Comparison of ENCODE assay signal across 23 cellular contexts in genomic region chr6:111794300-111794699, GRCh38.
A peak's percentile ranks its signal among the peaks of the same experiment; 100 is the strongest.
DNase-seq lines count a peak whose midpoint lies in the region; ATAC-seq lines count a peak whose summit lies in the region.
"Had no signal": no experiment of that assay in that cellular context is flagged by ENCODE, and none has a peak within 500 bp of the region (broad histone marks: within the 10 kb centered on the region; RNA-seq: fewer than 3 reads in every experiment).

No MANE protein-coding gene starts in this region.

- peak overlapping the region; percentile 64 for H3K4me3 ChIP-seq in CD8-positive, alpha-beta memory T cell (ENCODE audit: low read length)
- H3K4me3 ChIP-seq: A549, adrenal gland, prostate gland had no signal

- POLR2A ChIA-PET in activated CD4-positive, alpha-beta T cell treated with anti-CD3 and anti-CD28 coated beads, Interleukin-2, amount 10 ng/mL, durations not matched to agents 7 days and 5 days (lab: Charles Lee) = no interaction called here
- POLR2A ChIA-PET in CD8-positive, alpha-beta memory T cell (lab: Charles Lee) = interaction anchor here (1.1 to 2.5 kb wide), 4 partner anchors 9 to 79 kb away, joined by 3 to 7 read pairs (median 4); partner anchors contain the start of gene FYN
- POLR2A ChIA-PET in naive thymus-derived CD8-positive, alpha-beta T cell (lab: Charles Lee) = interaction anchor here (0.6 to 1.5 kb wide), 3 partner anchors 12 to 158 kb away, joined by 3 to 4 read pairs (median 3); no protein-coding TSS in a partner anchor

- peak overlapping the region; percentile 77 for H3K27ac Mint-ChIP-seq in activated CD4-positive, alpha-beta T cell treated with anti-CD3 and anti-CD28 coated beads, Interleukin-2, amount 10 ng/mL, durations not matched to agents 7 days and 5 days
- peak overlapping the region in 7 of 8 donors; percentile 96 to 99 (median 98) for H3K27ac Mint-ChIP-seq in CD8-positive, alpha-beta memory T cell
- peak overlapping the region; percentile 91 to 97 for H3K27ac Mint-ChIP-seq in activated naive CD4-positive, alpha-beta T cell treated with anti-CD3 and anti-CD28 coated beads, Interleukin-2, amount 50 U/mL, for 72 hours
- H3K27ac Mint-ChIP-seq in naive thymus-derived CD8-positive, alpha-beta T cell = peak overlapping the region; percentile 52 to 97 (median 87)
- H3K27ac Mint-ChIP-seq: dendritic cell treated with granulocyte-macrophage colony-stimulating factor and Interleukin-4, amounts not matched to agents 40 ng/mL and 50 ng/mL, for 4 days had no signal

- no peaks in the 10 kb centered on the region for H3K9me3 Mint-ChIP-seq in activated CD4-positive, alpha-beta T cell treated with anti-CD3 and anti-CD28 coated beads, Interleukin-2, amount 10 ng/mL, durations not matched to agents 7 days and 5 days
- H3K9me3 Mint-ChIP-seq in CD8-positive, alpha-beta memory T cell = peaks cover 0 to 2% (median 0%) of the 10 kb centered on the region in 5 donors
- H3K9me3 Mint-ChIP-seq in activated naive CD4-positive, alpha-beta T cell treated with anti-CD3 and anti-CD28 coated beads, Interleukin-2, amount 50 U/mL, for 72 hours = peaks cover 0 to 4% of the 10 kb centered on the region in 2 donors
- H3K9me3 Mint-ChIP-seq in naive thymus-derived CD8-positive, alpha-beta T cell = no peaks in the 10 kb centered on the region
- H3K9me3 Mint-ChIP-seq: dendritic cell treated with granulocyte-macrophage colony-stimulating factor and Interleukin-4, amounts not matched to agents 40 ng/mL and 50 ng/mL, for 4 days; nephron had no signal

- peaks cover 15% of the 10 kb centered on the region for H3K36me3 Mint-ChIP-seq in activated CD4-positive, alpha-beta T cell treated with anti-CD3 and anti-CD28 coated beads, Interleukin-2, amount 10 ng/mL, durations not matched to agents 7 days and 5 days (ENCODE audit: low read depth)
- peaks cover 0 to 41% (median 0%) of the 10 kb centered on the region in 3 donors for H3K36me3 Mint-ChIP-seq in CD8-positive, alpha-beta memory T cell
- peaks cover 25 to 26% of the 10 kb centered on the region in 2 donors for H3K36me3 Mint-ChIP-seq in activated naive CD4-positive, alpha-beta T cell treated with anti-CD3 and anti-CD28 coated beads, Interleukin-2, amount 50 U/mL, for 72 hours
- H3K36me3 Mint-ChIP-seq in naive thymus-derived CD8-positive, alpha-beta T cell = peaks cover 0 to 6% (median 0%) of the 10 kb centered on the region in 3 donors

- H3K36me3 ChIP-seq in CD8-positive, alpha-beta memory T cell (ENCODE audit: insufficient read depth, low read length) = no peaks in the 10 kb centered on the region
- H3K36me3 ChIP-seq: adrenal gland, prostate gland, vagina, WERI-Rb-1 had no signal

- H3K9me3 ChIP-seq in CD8-positive, alpha-beta memory T cell (ENCODE audit: low read length) = no peaks in the 10 kb centered on the region
- H3K9me3 ChIP-seq: A549, adrenal gland, prostate gland, vagina had no signal

- no peaks in the 10 kb centered on the region for H3K27me3 ChIP-seq in CD8-positive, alpha-beta memory T cell (ENCODE audit: insufficient read depth, low read length, poor library complexity, severe bottlenecking)
- H3K27me3 ChIP-seq: adrenal gland, vagina had no signal

- H3K27ac ChIP-seq in CD8-positive, alpha-beta memory T cell (ENCODE audit: low read depth, low read length) = peak overlapping the region; percentile 70
- H3K27ac ChIP-seq: A549, adrenal gland, C4-2B, prostate gland, vagina, WERI-Rb-1 had no signal

- DNase-seq in activated CD4-positive, alpha-beta T cell treated with anti-CD3 and anti-CD28 coated beads, Interleukin-2, amount 10 ng/mL, durations not matched to agents 7 days and 5 days = no peak
- no peak for DNase-seq in activated CD4-positive, alpha-beta T cell treated with anti-CD3 and anti-CD28 coated beads, Interleukin-2, amount 50 U/mL, for 48 hours
- DNase-seq in CD8-positive, alpha-beta memory T cell = no peak
- no peak for DNase-seq in activated naive CD4-positive, alpha-beta T cell treated with anti-CD3 and anti-CD28 coated beads, Interleukin-2, amount 50 U/mL, for 72 hours (ENCODE audit: low spot score in 2 of 2)
- no peak for DNase-seq in naive thymus-derived CD8-positive, alpha-beta T cell
- DNase-seq in NCI-H2081 (lab: John Stamatoyannopoulos, UW) (no peak), NCI-H2227 (lab: John Stamatoyannopoulos, UW; ENCODE audit: unreplicated experiment) (no peak)
- DNase-seq: adrenal gland; DMS153; foreskin fibroblast; hippocampal formation; NCI-H1417; NCI-H526 treated with DMSO at 0.1 percent for 48 hours; SHP77; stimulated activated CD4-positive, alpha-beta T cell treated with anti-CD3 and anti-CD28 coated beads, Interleukin-2, amount 100 ng/mL, for 48 hours; WERI-Rb-1 had no signal

- peaks cover 71% of the 10 kb centered on the region for H3K4me1 Mint-ChIP-seq in activated CD4-positive, alpha-beta T cell treated with anti-CD3 and anti-CD28 coated beads, Interleukin-2, amount 10 ng/mL, durations not matched to agents 7 days and 5 days
- H3K4me1 Mint-ChIP-seq in CD8-positive, alpha-beta memory T cell = peaks cover 12 to 75% (median 68%) of the 10 kb centered on the region in 3 donors
- H3K4me1 Mint-ChIP-seq in naive thymus-derived CD8-positive, alpha-beta T cell = peaks cover 34 to 80% (median 59%) of the 10 kb centered on the region in 4 donors

- CTCF ChIA-PET in activated CD4-positive, alpha-beta T cell treated with anti-CD3 and anti-CD28 coated beads, Interleukin-2, amount 10 ng/mL, durations not matched to agents 7 days and 5 days (lab: Charles Lee) = interaction anchor here (1.8 to 2.2 kb wide), 3 partner anchors 10 to 24 kb away, joined by 4 to 8 read pairs (median 6); no protein-coding TSS in a partner anchor
- CTCF ChIA-PET in CD8-positive, alpha-beta memory T cell (lab: Charles Lee) = interaction anchor here (1.1 to 2.0 kb wide), 4 partner anchors 9 to 31 kb away, joined by 4 to 10 read pairs (median 6); no protein-coding TSS in a partner anchor

- peaks cover 73% of the 10 kb centered on the region for H3K4me1 ChIP-seq in CD8-positive, alpha-beta memory T cell (ENCODE audit: insufficient read depth, low read length)
- H3K4me1 ChIP-seq: A549, adrenal gland, prostate gland had no signal

- peak overlapping the region; percentile 25 for H3K4me3 Mint-ChIP-seq in activated CD4-positive, alpha-beta T cell treated with anti-CD3 and anti-CD28 coated beads, Interleukin-2, amount 10 ng/mL, durations not matched to agents 7 days and 5 days
- peak overlapping the region; percentile 89 to 100 (median 94) for H3K4me3 Mint-ChIP-seq in CD8-positive, alpha-beta memory T cell
- H3K4me3 Mint-ChIP-seq in naive thymus-derived CD8-positive, alpha-beta T cell = peak overlapping the region; percentile 68 to 95 (median 73)
- H3K4me3 Mint-ChIP-seq: dendritic cell treated with granulocyte-macrophage colony-stimulating factor and Interleukin-4, amounts not matched to agents 40 ng/mL and 50 ng/mL, for 4 days; nephron had no signal

- no peak for ATAC-seq in activated naive CD4-positive, alpha-beta T cell treated with anti-CD3 and anti-CD28 coated beads, Interleukin-2, amount 50 U/mL, for 72 hours
- no peak for ATAC-seq in naive thymus-derived CD8-positive, alpha-beta T cell
- ATAC-seq in HG03520 (IDR thresholded peaks at IDR 0.05; ENCODE audit: unreplicated experiment) = no peak
- ATAC-seq: A549 had no signal

- H3K27me3 Mint-ChIP-seq in activated CD4-positive, alpha-beta T cell treated with anti-CD3 and anti-CD28 coated beads, Interleukin-2, amount 10 ng/mL, durations not matched to agents 7 days and 5 days = no peaks in the 10 kb centered on the region
- no peaks in the 10 kb centered on the region for H3K27me3 Mint-ChIP-seq in CD8-positive, alpha-beta memory T cell
- H3K27me3 Mint-ChIP-seq in naive thymus-derived CD8-positive, alpha-beta T cell = no peaks in the 10 kb centered on the region
- H3K27me3 Mint-ChIP-seq: dendritic cell treated with granulocyte-macrophage colony-stimulating factor and Interleukin-4, amounts not matched to agents 40 ng/mL and 50 ng/mL, for 4 days had no signal

Comparison
In these comparisons a context has a peak if more than half of its experiments do, and no peak if none do; other contexts are left out.
1. H3K4me3 Mint-ChIP-seq: peak in every context shown above with its lines; median percentile 94 in CD8-positive, alpha-beta memory T cell; 73 in naive thymus-derived CD8-positive, alpha-beta T cell; 25 in activated CD4-positive, alpha-beta T cell treated with anti-CD3 and anti-CD28 coated beads, Interleukin-2, amount 10 ng/mL, durations not matched to agents 7 days and 5 days.